16 cellular contexts compared by ENCODE assay signal in the genomic region with DNA sequence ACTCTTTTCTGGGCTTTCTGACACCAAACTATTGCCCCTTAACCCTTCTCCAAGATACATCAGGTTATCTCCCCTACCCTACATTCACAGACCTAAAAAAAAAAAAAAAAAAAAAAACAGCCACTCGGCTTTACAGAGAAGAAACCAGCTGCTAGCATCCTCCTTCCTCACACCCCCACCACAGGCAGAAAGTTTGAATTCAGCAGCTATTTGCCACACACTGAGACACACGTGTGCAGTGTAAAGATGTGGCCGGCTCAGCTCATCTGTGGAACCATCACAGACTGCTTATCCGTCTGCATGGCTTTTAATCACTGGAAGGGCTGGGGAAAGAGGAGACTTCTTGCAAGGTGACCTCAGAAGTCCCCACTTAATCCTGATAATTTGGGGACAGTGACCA. TPM values are rescaled to one million over a fixed set of nuclear protein-coding genes. Genes with fewer than 3 reads are reported as not detected.
A peak's percentile ranks its signal among the peaks of the same experiment; 100 is the strongest.
DNase-seq lines count a peak whose midpoint lies in the region; ATAC-seq and TF ChIP-seq lines count a peak whose summit lies in the region.
"Had no signal": no experiment of that assay in that cellular context is flagged by ENCODE, and none has a peak within 500 bp of the region (broad histone marks: within the 10 kb centered on the region; RNA-seq: fewer than 3 reads in every experiment).

No MANE protein-coding gene starts in this region.

- H3K36me3 ChIP-seq in SJCRH30, result no peaks in the 10 kb centered on the region
- no peaks in the 10 kb centered on the region for H3K36me3 ChIP-seq in effector memory CD4-positive, alpha-beta T cell (ENCODE audit: control insufficient read depth, insufficient read depth, low read length)
- no peaks in the 10 kb centered on the region for H3K36me3 ChIP-seq in psoas muscle (ENCODE audit: insufficient read depth in 1 of 2, low read depth in 1 of 2)

- no peak for TF ChIP-seq CTCF in psoas muscle (IDR thresholded peaks at IDR 0.05)

- H3K27me3 ChIP-seq in SJCRH30 (no peaks in the 10 kb centered on the region), psoas muscle (ENCODE audit: insufficient read depth in 3 of 3, low read length in 2 of 3) (peaks cover 0 to 24% (median 2%) of the 10 kb centered on the region in 3 donors)
- peaks cover 12% of the 10 kb centered on the region for H3K27me3 ChIP-seq in effector memory CD4-positive, alpha-beta T cell (replicated peaks; ENCODE audit: control insufficient read depth, insufficient read depth, low read length, poor library complexity, severe bottlenecking)

- intact Hi-C loops in psoas muscle (cut with DNase I) (loop anchor here in 1 of 2 donors (5.0 kb wide), 1 partner anchor 103 kb away; no protein-coding TSS in a partner anchor), sciatic nerve (cut with DNase I) (no loop called here), head of caudate nucleus (cut with DNase I) (no loop called here)

- peaks cover 4% of the 10 kb centered on the region; the same call in 1 of the 2 replicates for H3K4me1 ChIP-seq in SJCRH30
- H3K4me1 ChIP-seq in effector memory CD4-positive, alpha-beta T cell (ENCODE audit: control insufficient read depth, insufficient read depth, low read length, poor library complexity, severe bottlenecking), result peaks cover 18% of the 10 kb centered on the region
- H3K4me1 ChIP-seq in psoas muscle, result peaks cover 4% of the 10 kb centered on the region

- DNase-seq in NCI-H82 (lab: John Stamatoyannopoulos, UW) (peak; percentile 10), NCI-H82 treated with DMSO at 0.1 percent for 48 hours (lab: John Stamatoyannopoulos, UW; ENCODE audit: unreplicated experiment) (no peak), SJCRH30 (peak in 1 of 2 experiments; percentile 38), psoas muscle (no peak), cortex of kidney (lab: John Stamatoyannopoulos, UW) (no peak), sciatic nerve (ENCODE audit: low spot score) (no peak), head of caudate nucleus (no peak)
- no peak for DNase-seq in effector memory CD4-positive, alpha-beta T cell
- DNase-seq: dorsolateral prefrontal cortex, mammary epithelial cell, NCI-H187, retina, T1000 had no signal

- H3K4me3 ChIP-seq in SJCRH30 (peak overlapping the region; percentile 32), psoas muscle (peak overlapping the region; percentile 22)
- H3K4me3 ChIP-seq in effector memory CD4-positive, alpha-beta T cell (ENCODE audit: insufficient read depth, low read depth, low read length, poor library complexity, severe bottlenecking), result peak overlapping the region; percentile 41

- WGBS in psoas muscle, 3 donors, result 10 to 16% (median 14%) methylated on average over 4 of the region's 4 CpGs

- no peak overlapping the region for H3K27ac ChIP-seq in SJCRH30
- H3K27ac ChIP-seq in effector memory CD4-positive, alpha-beta T cell (ENCODE audit: insufficient read depth, low read length, poor library complexity, severe bottlenecking), result no peak overlapping the region
- H3K27ac ChIP-seq in psoas muscle, result no peak overlapping the region
- H3K27ac ChIP-seq: 22Rv1 had no signal

- H3K9me3 ChIP-seq in SJCRH30 (replicated peaks), result no peaks in the 10 kb centered on the region
- H3K9me3 ChIP-seq in effector memory CD4-positive, alpha-beta T cell (ENCODE audit: control insufficient read depth, low read length), result no peaks in the 10 kb centered on the region
- H3K9me3 ChIP-seq in psoas muscle, result no peaks in the 10 kb centered on the region

- ATAC-seq in psoas muscle, result no peak
- no peak for ATAC-seq in sciatic nerve

RNA-seq across cellular contexts. Expression of a gene that starts 50.1 kb away (rescaled TPM):
- total RNA-seq in SJCRH30 (2014; rRNA removed; shearing (Covaris generic)), result 0.35 and 0.73 TPM in 2 replicates
- total RNA-seq in psoas muscle (100 to 1,000 TPM in 3 of 4 donors, 10 to 100 TPM in 1; 99.3 to 206 (median 145) TPM), sciatic nerve (655 TPM)
- polyA plus RNA-seq in psoas muscle, result 100 to 1,000 TPM in 1 of 3 donors, 10 to 100 TPM in 2; 49.6 to 122 (median 78.1) TPM
- total RNA-seq: Daoy, HT-29 had no signal

Comparison
In these comparisons a context has a peak if more than half of its experiments do, and no peak if none do; other contexts are left out.
1. RNA of a gene that starts 50.1 kb away (total RNA-seq): 655 TPM in sciatic nerve (single experiment) and 99.3 to 206 TPM in psoas muscle; 0.35 to 0.73 TPM in SJCRH30; every median in the first group is over 10 times any median in the second.
2. Peak in every context shown above with its lines, with median percentiles within 50 percentile points of each other: H3K4me3 ChIP-seq.